ENCODE assay signal across 8 cellular contexts in genomic region chr1:18820791-18821641, GRCh38. TPM values are rescaled to one million over a fixed set of nuclear protein-coding genes. Genes with fewer than 3 reads are reported as not detected.
DNase-seq lines count a peak whose midpoint lies in the region; ATAC-seq and TF ChIP-seq lines count a peak whose summit lies in the region.

No MANE protein-coding gene starts in this region.

- no peaks in the 10 kb centered on the region for H3K9me3 ChIP-seq in CD8-positive, alpha-beta memory T cell (ENCODE audit: low read length)
- H3K9me3 ChIP-seq in neural cell (ENCODE audit: low read length) = no peaks in the 10 kb centered on the region
- no peaks in the 10 kb centered on the region for H3K9me3 ChIP-seq in stomach

- no peaks in the 10 kb centered on the region for H4K20me1 ChIP-seq in neural cell (ENCODE audit: insufficient read depth)

- no peaks in the 10 kb centered on the region for H3K36me3 ChIP-seq in CD8-positive, alpha-beta memory T cell (ENCODE audit: insufficient read depth, low read length)
- H3K36me3 ChIP-seq in neural cell (ENCODE audit: insufficient read depth, low read length) (no peaks in the 10 kb centered on the region), stomach (no peaks in the 10 kb centered on the region)

- TF ChIP-seq EP300 in neural cell (conservative IDR thresholded peaks at IDR 0.05; ENCODE audit: poor library complexity, severe bottlenecking) = no peak
- no peak for TF ChIP-seq EP300 in stomach (IDR thresholded peaks at IDR 0.05)

- CTCF ChIA-PET in CD8-positive, alpha-beta memory T cell (lab: Charles Lee) = no interaction called here

- 43 to 51% (median 46%) methylated on average over 18 to 22 of the region's 22 CpGs for WGBS in stomach, 5 donors

- TF ChIP-seq CTCF in neural cell (IDR thresholded peaks at IDR 0.05; ENCODE audit: poor library complexity, severe bottlenecking) (peak; percentile 93), stomach (IDR thresholded peaks at IDR 0.05) (peak in 5 of 7 experiments; percentile 65 to 87 (median 78))

- H3K9me2 ChIP-seq in neural cell (ENCODE audit: insufficient read depth, low read length) = no peaks in the 10 kb centered on the region

- intact Hi-C loops in stomach (cut with DNase I; ENCODE audit: low total_unique reads) = loop anchor here (5.0 kb wide), 1 partner anchor 224 kb away; no protein-coding TSS in a partner anchor

- no peaks in the 10 kb centered on the region for H3K4me1 ChIP-seq in CD8-positive, alpha-beta memory T cell (ENCODE audit: insufficient read depth, low read length)
- peaks cover 0 to 6% (median 0%) of the 10 kb centered on the region in 4 donors for H3K4me1 ChIP-seq in stomach

- no peak overlapping the region for H3K9ac ChIP-seq in neural cell (ENCODE audit: low read length)

- no peaks in the 10 kb centered on the region for H3F3A ChIP-seq in neural cell (ENCODE audit: insufficient read depth, low read length, poor library complexity, severe bottlenecking)

- no peak overlapping the region for H3K4me3 Mint-ChIP-seq in CD8-positive, alpha-beta memory T cell

- H3K9me3 Mint-ChIP-seq in CD8-positive, alpha-beta memory T cell = peaks cover 0 to 2% (median 1%) of the 10 kb centered on the region in 5 donors

- POLR2A ChIA-PET in CD8-positive, alpha-beta memory T cell (lab: Charles Lee) = no interaction called here

- H2AFZ ChIP-seq in neural cell (ENCODE audit: low read depth, low read length) = no peak overlapping the region

- TF ChIP-seq RAD21 in neural cell (conservative IDR thresholded peaks at IDR 0.05) = peak; percentile 86

- no peaks in the 10 kb centered on the region for H3K79me2 ChIP-seq in neural cell (replicated peaks; ENCODE audit: insufficient read depth, low read length)

- H3K27me3 ChIP-seq in CD8-positive, alpha-beta memory T cell (ENCODE audit: insufficient read depth, low read length, poor library complexity, severe bottlenecking) = peaks cover 4% of the 10 kb centered on the region
- H3K27me3 ChIP-seq in neural cell (ENCODE audit: insufficient read depth, low read depth, low read length) (peaks cover 3% of the 10 kb centered on the region), stomach (peaks cover 0 to 61% (median 33%) of the 10 kb centered on the region in 3 donors)

- no peak for TF ChIP-seq POLR2A in stomach (IDR thresholded peaks at IDR 0.05)

- no peak for ATAC-seq in GM18861 (IDR thresholded peaks at IDR 0.05; ENCODE audit: unreplicated experiment)

- H3K27me3 Mint-ChIP-seq in CD8-positive, alpha-beta memory T cell = peaks cover 19 to 53% of the 10 kb centered on the region in 2 donors

- no peak overlapping the region for H3K27ac ChIP-seq in CD8-positive, alpha-beta memory T cell (ENCODE audit: low read depth, low read length)
- H3K27ac ChIP-seq in neural cell (ENCODE audit: low read length) (no peak overlapping the region), stomach (no peak overlapping the region)

- DNase-seq in CD8-positive, alpha-beta memory T cell = peak in 3 of 5 donors; percentile 16 to 41 (median 41)
- peak; percentile 91 for DNase-seq in HT-29 (ENCODE audit: low spot score)
- peak; percentile 73 for DNase-seq in OCI-M1 (lab: John Stamatoyannopoulos, UW)
- DNase-seq in activated T-cell treated with anti-CD3 and anti-CD28 coated beads, Interleukin-2, amount 50 U/mL, for 48 hours = peak; percentile 80 to 82
- peak; percentile 56 for DNase-seq in fibroblast of peridontal ligament (ENCODE audit: extremely low read depth)
- peak; percentile 82 for DNase-seq in stomach

- H3K4me2 ChIP-seq in neural cell (ENCODE audit: low read length) = no peak overlapping the region

- peak overlapping the region in 1 of 8 donors; percentile 83 for H3K27ac Mint-ChIP-seq in CD8-positive, alpha-beta memory T cell

- no peaks in the 10 kb centered on the region for H3K4me1 Mint-ChIP-seq in CD8-positive, alpha-beta memory T cell

- H3K36me3 Mint-ChIP-seq in CD8-positive, alpha-beta memory T cell = peaks cover 0 to 2% (median 0%) of the 10 kb centered on the region in 3 donors

- no peak overlapping the region for H3K4me3 ChIP-seq in CD8-positive, alpha-beta memory T cell (ENCODE audit: low read length)
- H3K4me3 ChIP-seq in neural cell (ENCODE audit: low read length) (no peak overlapping the region), stomach (no peak overlapping the region)

TF ChIP-seq in neural cell, 6 proteins besides CTCF, POLR2A, EP300 and RAD21:
- TF ChIP-seq EZH2 (IDR thresholded peaks at IDR 0.05; ENCODE audit: borderline replicate concordance, insufficient read depth, low read length, poor library complexity, severe bottlenecking) = no peak
- TF ChIP-seq SMC3 (conservative IDR thresholded peaks at IDR 0.05; ENCODE audit: poor library complexity) = peak; percentile 97

RNA-seq across cellular contexts. Expression of gene TAS1R2, which starts 38.4 kb away (rescaled TPM):
- not detected for total RNA-seq in CD8-positive, alpha-beta memory T cell
- not detected for polyA plus RNA-seq in CD8-positive, alpha-beta memory T cell
- not detected in 2 replicates for total RNA-seq in HT-29 (2014; rRNA removed; shearing (Covaris generic))
- polyA plus RNA-seq in neural cell (not detected in 2 replicates), stomach (not detected)
- polyA minus RNA-seq in neural cell = not detected in 2 replicates
- total RNA-seq in stomach = 1 to 10 TPM in 1 of 5 donors, not detected in 4; 9.9 TPM

Comparison
In these comparisons a context has a peak if more than half of its experiments do, and no peak if none do; other contexts are left out.
1. DNase-seq: peak in every context shown above with its lines; median percentile 91 in HT-29; 82 in stomach; 81 in activated T-cell treated with anti-CD3 and anti-CD28 coated beads, Interleukin-2, amount 50 U/mL, for 48 hours; 73 in OCI-M1; 56 in fibroblast of peridontal ligament; 41 in CD8-positive, alpha-beta memory T cell.